ENCODE assay signal across 11 cellular contexts in the genomic region with DNA sequence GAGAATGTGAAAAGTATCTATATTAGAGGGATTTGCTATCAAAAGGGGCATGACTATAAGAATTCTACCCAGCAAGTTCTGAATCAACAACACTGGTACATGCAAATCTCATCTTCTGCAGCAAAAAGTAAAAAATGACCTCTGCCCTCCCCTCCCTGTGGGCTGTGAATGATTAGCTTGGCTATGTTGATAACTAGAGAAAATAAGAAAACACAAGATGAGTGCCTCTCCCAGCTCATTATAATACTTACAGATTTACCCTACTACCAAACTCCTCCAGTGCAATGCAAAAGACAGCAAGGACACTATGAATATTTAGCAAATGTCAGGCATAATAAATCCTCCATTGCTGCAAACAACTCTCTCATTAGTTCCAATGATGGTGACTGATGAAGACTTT.
DNase-seq lines count a peak whose midpoint lies in the region; ATAC-seq and TF ChIP-seq lines count a peak whose summit lies in the region.
"Had no signal": no experiment of that assay in that cellular context is flagged by ENCODE, and none has a peak within 500 bp of the region (broad histone marks: within the 10 kb centered on the region; RNA-seq: fewer than 3 reads in every experiment).

No MANE protein-coding gene starts in this region.

- no peaks in the 10 kb centered on the region for H3K9me3 Mint-ChIP-seq in naive thymus-derived CD8-positive, alpha-beta T cell
- H3K9me3 Mint-ChIP-seq: CD14-positive monocyte had no signal

- no peak overlapping the region for H2AFZ ChIP-seq in OCI-LY1 (ENCODE audit: low read length)

- H3K4me3 Mint-ChIP-seq in naive thymus-derived CD8-positive, alpha-beta T cell: no peak overlapping the region
- H3K4me3 Mint-ChIP-seq: CD14-positive monocyte had no signal

- peaks cover 74% of the 10 kb centered on the region for H3K36me3 ChIP-seq in OCI-LY1 (ENCODE audit: insufficient read depth, low read length)
- H3K36me3 ChIP-seq in prostate gland: no peaks in the 10 kb centered on the region

- no peaks in the 10 kb centered on the region for H3K9me2 ChIP-seq in OCI-LY1 (ENCODE audit: low read depth, low read length)

- CTCF ChIA-PET in AG04450 (lab: Charles Lee): interaction anchor here (2.8 kb wide), 1 partner anchor 11 kb away, joined by 12 read pairs; no protein-coding TSS in a partner anchor

- peak overlapping the region; percentile 98 for H3K9ac ChIP-seq in OCI-LY1 (ENCODE audit: low read length)

- peaks cover 81% of the 10 kb centered on the region for H3K79me2 ChIP-seq in OCI-LY1 (ENCODE audit: insufficient read depth, low read length)

- H4K20me1 ChIP-seq in OCI-LY1 (ENCODE audit: insufficient read depth, low read length): no peaks in the 10 kb centered on the region

- DNase-seq in AG04450 (ENCODE audit: low read depth, low spot score) (no peak), fibroblast of pulmonary artery (ENCODE audit: low read depth) (no peak), prostate gland (ENCODE audit: low spot score) (no peak), RKO (ENCODE audit: low spot score) (no peak), middle frontal gyrus (ENCODE audit: extremely low spot score, low spot score) (no peak)
- no peak for DNase-seq in activated CD8-positive, alpha-beta memory T cell treated with anti-CD3 and anti-CD28 coated beads, Interleukin-2, amount 50 U/mL, for 4 hours
- DNase-seq in naive thymus-derived CD8-positive, alpha-beta T cell: no peak
- DNase-seq: MM.1S, NCI-H510A treated with DMSO at 0.1 percent for 48 hours had no signal

- no peak for TF ChIP-seq POLR2A in prostate gland (IDR thresholded peaks at IDR 0.05)

- no peak overlapping the region for H3K27ac Mint-ChIP-seq in naive thymus-derived CD8-positive, alpha-beta T cell

- no peak overlapping the region for H3K27ac ChIP-seq in AG04450 (ENCODE audit: low read depth, low read length)
- peak overlapping the region; percentile 88 for H3K27ac ChIP-seq in OCI-LY1 (ENCODE audit: low read depth, low read length, poor library complexity, severe bottlenecking)
- peak overlapping the region; percentile 93 to 98 for H3K27ac ChIP-seq in prostate gland

- no peaks in the 10 kb centered on the region for H3K27me3 Mint-ChIP-seq in naive thymus-derived CD8-positive, alpha-beta T cell

- H3K36me3 Mint-ChIP-seq in naive thymus-derived CD8-positive, alpha-beta T cell: peaks cover 0 to 29% (median 12%) of the 10 kb centered on the region in 3 donors

- intact Hi-C loops in prostate gland (cut with DNase I): loop anchor here (5.0 kb wide), 2 partner anchors 37 to 58 kb away; no protein-coding TSS in a partner anchor

- H3K4me2 ChIP-seq in OCI-LY1 (ENCODE audit: low read length): peak overlapping the region; percentile 97

- H3K4me3 ChIP-seq in AG04450 (ENCODE audit: low read depth, low read length): peak overlapping the region; percentile 77
- peak overlapping the region; percentile 86 for H3K4me3 ChIP-seq in OCI-LY1 (ENCODE audit: low read depth, low read length, poor library complexity, severe bottlenecking)
- peak overlapping the region; percentile 83 for H3K4me3 ChIP-seq in fibroblast of pulmonary artery (replicated peaks; ENCODE audit: low read depth, low read length)
- peak overlapping the region; percentile 79 to 84 for H3K4me3 ChIP-seq in prostate gland

- no peaks in the 10 kb centered on the region for H3F3A ChIP-seq in OCI-LY1 (ENCODE audit: insufficient read depth, low read length)

- H3K9me3 ChIP-seq in AG04450 (ENCODE audit: control insufficient read depth, insufficient read depth, low read length): no peaks in the 10 kb centered on the region; the same call in 1 of the 2 replicates
- no peaks in the 10 kb centered on the region for H3K9me3 ChIP-seq in OCI-LY1 (ENCODE audit: low read length)
- no peaks in the 10 kb centered on the region for H3K9me3 ChIP-seq in prostate gland

- H3K4me1 Mint-ChIP-seq in naive thymus-derived CD8-positive, alpha-beta T cell: peaks cover 24 to 34% (median 25%) of the 10 kb centered on the region in 4 donors

- no peaks in the 10 kb centered on the region for H3K27me3 ChIP-seq in AG04450 (ENCODE audit: control insufficient read depth, insufficient read depth, low read length)
- H3K27me3 ChIP-seq in OCI-LY1 (ENCODE audit: insufficient read depth, low read length): no peaks in the 10 kb centered on the region
- no peaks in the 10 kb centered on the region for H3K27me3 ChIP-seq in prostate gland (replicated peaks; ENCODE audit: insufficient read depth)

- POLR2A ChIA-PET in AG04450 (lab: Yijun Ruan, JAX): no interaction called here
- POLR2A ChIA-PET in naive thymus-derived CD8-positive, alpha-beta T cell (lab: Charles Lee): interaction anchor here (0.6 to 2.2 kb wide), 2 partner anchors 10 to 20 kb away, joined by 3 to 12 read pairs; no protein-coding TSS in a partner anchor

- no peak for TF ChIP-seq CTCF in AG04450 (IDR thresholded peaks at IDR 0.05; ENCODE audit: low read depth, low read length)
- no peak for TF ChIP-seq CTCF in OCI-LY1 (IDR thresholded peaks at IDR 0.05; ENCODE audit: low read length)
- TF ChIP-seq CTCF in fibroblast of pulmonary artery (IDR thresholded peaks at IDR 0.05; ENCODE audit: low read length, missing control alignments): no peak
- TF ChIP-seq CTCF in prostate gland (IDR thresholded peaks at IDR 0.05): no peak

- no peak for ATAC-seq in naive thymus-derived CD8-positive, alpha-beta T cell

- peaks cover 68% of the 10 kb centered on the region for H3K4me1 ChIP-seq in OCI-LY1 (ENCODE audit: insufficient read depth, low read length, severe bottlenecking)
- peaks cover 28% of the 10 kb centered on the region for H3K4me1 ChIP-seq in prostate gland (replicated peaks)
